1 cellular context compared by ENCODE assay signal in genomic region chr16:14346278-14347142, GRCh38.
A peak's percentile ranks its signal among the peaks of the same experiment; 100 is the strongest.
TF ChIP-seq lines count a peak whose summit lies in the region.

No MANE protein-coding gene starts in this region.

TF ChIP-seq in HepG2, 621 proteins besides CTCF, POLR2A, EP300 and RAD21 (continued from another document and continues in another):
- no peak for TF ChIP-seq SKIL (CRISPR knock-in tag; IDR thresholded peaks at IDR 0.05; ENCODE audit: borderline replicate concordance)
- TF ChIP-seq FOXM1 (CRISPR knock-in tag; IDR thresholded peaks at IDR 0.05), result no peak
- TF ChIP-seq ZFY (CRISPR knock-in tag; IDR thresholded peaks at IDR 0.05), result no peak
- no peak for TF ChIP-seq ZFP36 (IDR thresholded peaks at IDR 0.05; ENCODE audit: borderline replicate concordance, low read depth, low read length, partially characterized antibody)
- TF ChIP-seq CCDC6 (CRISPR knock-in tag; IDR thresholded peaks at IDR 0.05), result no peak
- TF ChIP-seq ZNF629 (CRISPR knock-in tag; conservative IDR thresholded peaks at IDR 0.05), result no peak
- no peak for TF ChIP-seq PBX3 (CRISPR knock-in tag; IDR thresholded peaks at IDR 0.05; ENCODE audit: borderline replicate concordance)
- TF ChIP-seq PHF5A (CRISPR knock-in tag; IDR thresholded peaks at IDR 0.05; ENCODE audit: low read depth, unreplicated experiment), result no peak
- TF ChIP-seq KLF15 (CRISPR knock-in tag; IDR thresholded peaks at IDR 0.05; ENCODE audit: borderline replicate concordance), result no peak
- no peak for TF ChIP-seq HNRNPL (IDR thresholded peaks at IDR 0.05; ENCODE audit: low read depth, low read length)
- peak; percentile 54; the same call in 1 of the 2 replicates for TF ChIP-seq ZNF280D (CRISPR knock-in tag; IDR thresholded peaks at IDR 0.05)
- no peak for TF ChIP-seq SPEN (CRISPR knock-in tag; IDR thresholded peaks at IDR 0.05; ENCODE audit: low read depth)
- TF ChIP-seq MXD4 (CRISPR knock-in tag; IDR thresholded peaks at IDR 0.05), result no peak
- TF ChIP-seq ZC3H13 (CRISPR knock-in tag; IDR thresholded peaks at IDR 0.05), result no peak
- no peak for TF ChIP-seq GPBP1L1 (CRISPR knock-in tag; IDR thresholded peaks at IDR 0.05)
- no peak for TF ChIP-seq IKZF5 (CRISPR knock-in tag; IDR thresholded peaks at IDR 0.05)
- TF ChIP-seq HNF4A (CRISPR knock-in tag; IDR thresholded peaks at IDR 0.05), result peak; percentile 30; the same call in 1 of the 2 replicates
- no peak for TF ChIP-seq MYPOP (CRISPR knock-in tag; IDR thresholded peaks at IDR 0.05)
- TF ChIP-seq NCOA5 (CRISPR knock-in tag; IDR thresholded peaks at IDR 0.05), result no peak
- TF ChIP-seq SMAD9 (CRISPR knock-in tag; IDR thresholded peaks at IDR 0.05), result no peak
- TF ChIP-seq AHDC1 (CRISPR knock-in tag; IDR thresholded peaks at IDR 0.05; ENCODE audit: borderline replicate concordance), result peak; percentile 72; the same call in 1 of the 2 replicates
- TF ChIP-seq ZNF616 (CRISPR knock-in tag; IDR thresholded peaks at IDR 0.05; ENCODE audit: low read depth), result no peak
- no peak for TF ChIP-seq BRD4 (CRISPR knock-in tag; IDR thresholded peaks at IDR 0.05)
- TF ChIP-seq CREB3 (CRISPR knock-in tag; IDR thresholded peaks at IDR 0.05), result no peak
- 0 out of 2 replicates have a peak, but pooled peaks have one; percentile 21 for TF ChIP-seq ZNF607 (CRISPR knock-in tag; IDR thresholded peaks at IDR 0.05; ENCODE audit: borderline replicate concordance)
- no peak for TF ChIP-seq HHEX (CRISPR knock-in tag; IDR thresholded peaks at IDR 0.05)
- TF ChIP-seq NCOA2 (CRISPR knock-in tag; IDR thresholded peaks at IDR 0.05), result no peak
- TF ChIP-seq HMGA1 (CRISPR knock-in tag; conservative IDR thresholded peaks at IDR 0.05), result no peak
- no peak for TF ChIP-seq ZNF776 (CRISPR knock-in tag; IDR thresholded peaks at IDR 0.05)
- TF ChIP-seq ZNF496 (CRISPR knock-in tag; IDR thresholded peaks at IDR 0.05; ENCODE audit: insufficient replicate concordance), result no peak
- no peak for TF ChIP-seq SMARCE1 (IDR thresholded peaks at IDR 0.05; ENCODE audit: borderline replicate concordance)
- peak; percentile 31; the same call in 1 of the 2 replicates for TF ChIP-seq RCOR2 (CRISPR knock-in tag; IDR thresholded peaks at IDR 0.05)
- peak; percentile 17 for TF ChIP-seq TBL1XR1 (IDR thresholded peaks at IDR 0.05; ENCODE audit: borderline replicate concordance, low read length, partially characterized antibody)
- TF ChIP-seq GTF3A (CRISPR knock-in tag; conservative IDR thresholded peaks at IDR 0.05), result no peak
- TF ChIP-seq TCF12 (IDR thresholded peaks at IDR 0.05), result no peak
- no peak for TF ChIP-seq TCF12 (CRISPR knock-in tag; IDR thresholded peaks at IDR 0.05)
- TF ChIP-seq TARDBP (CRISPR knock-in tag; IDR thresholded peaks at IDR 0.05), result no peak
- TF ChIP-seq AFF4 (CRISPR knock-in tag; IDR thresholded peaks at IDR 0.05), result no peak
- TF ChIP-seq HBP1 (CRISPR knock-in tag; IDR thresholded peaks at IDR 0.05; ENCODE audit: low read depth), result no peak
- no peak for TF ChIP-seq ZEB1 (IDR thresholded peaks at IDR 0.05; ENCODE audit: insufficient replicate concordance, low read depth)
